ENCODE assay signal across 15 cellular contexts in genomic region chr1:95793893-95794292, GRCh38.
A peak's percentile ranks its signal among the peaks of the same experiment; 100 is the strongest.
DNase-seq lines count a peak whose midpoint lies in the region; ATAC-seq, FAIRE-seq and TF ChIP-seq lines count a peak whose summit lies in the region.
"Had no signal": no experiment of that assay in that cellular context is flagged by ENCODE, and none has a peak within 500 bp of the region (broad histone marks: within the 10 kb centered on the region; RNA-seq: fewer than 3 reads in every experiment).

No MANE protein-coding gene starts in this region.

- H3K9me3 Mint-ChIP-seq in naive thymus-derived CD8-positive, alpha-beta T cell, result peaks cover 0 to 19% (median 8%) of the 10 kb centered on the region in 9 donors

- H3K4me3 Mint-ChIP-seq in naive thymus-derived CD8-positive, alpha-beta T cell, result no peak overlapping the region
- H3K4me3 Mint-ChIP-seq: memory B cell; stimulated activated naive CD8-positive, alpha-beta T cell treated with anti-CD3 and anti-CD28 coated beads, Interleukin-15, Interleukin-2, amounts not matched to agents 100 ng/mL and 50 ng/mL, for 24 hours had no signal

- peak; percentile 48 for FAIRE-seq in D721Med (lab: Jason Lieb, UNC)
- FAIRE-seq: K562 had no signal

- H3K27ac Mint-ChIP-seq in naive thymus-derived CD8-positive, alpha-beta T cell, result no peak overlapping the region
- H3K27ac Mint-ChIP-seq: memory B cell; stimulated activated naive CD8-positive, alpha-beta T cell treated with anti-CD3 and anti-CD28 coated beads, Interleukin-15, Interleukin-2, amounts not matched to agents 100 ng/mL and 50 ng/mL, for 24 hours had no signal

- no peak for ATAC-seq in GM19397 (IDR thresholded peaks at IDR 0.05; ENCODE audit: unreplicated experiment)
- ATAC-seq in naive thymus-derived CD8-positive, alpha-beta T cell, result no peak
- ATAC-seq: K562 had no signal

- in situ Hi-C loops in SK-MEL-5 (cut with HindIII; ENCODE audit: low pct_unique_long_range_greater_than_20kb, low sequenced_read_pairs), result no loop called here

- no peaks in the 10 kb centered on the region for H3K27me3 Mint-ChIP-seq in naive thymus-derived CD8-positive, alpha-beta T cell
- H3K27me3 Mint-ChIP-seq: memory B cell; stimulated activated naive CD8-positive, alpha-beta T cell treated with anti-CD3 and anti-CD28 coated beads, Interleukin-15, Interleukin-2, amounts not matched to agents 100 ng/mL and 50 ng/mL, for 24 hours had no signal

- DNase-seq in D721Med (ENCODE audit: insufficient read length, low spot score) (no peak), HT1080 (ENCODE audit: low read depth) (peak; percentile 1), SK-MEL-5 (ENCODE audit: low read depth, low spot score) (peak; percentile 49), iPS-NIHi7 (ENCODE audit: extremely low spot score) (peak; percentile 57), NOMO-1 treated with DMSO at 0.1 percent for 48 hours (lab: John Stamatoyannopoulos, UW; ENCODE audit: unreplicated experiment) (no peak)
- no peak for DNase-seq in stimulated activated CD4-positive, alpha-beta T cell treated with anti-CD3 and anti-CD28 coated beads, Interleukin-2, amount 100 ng/mL, for 48 hours
- DNase-seq in naive thymus-derived CD8-positive, alpha-beta T cell, result no peak
- DNase-seq: activated naive CD4-positive, alpha-beta T cell treated with anti-CD3 and anti-CD28 coated beads, Interleukin-2, amount 50 U/mL, for 16 hours; dermis blood vessel endothelial cell; NCI-H446 treated with DMSO at 0.1 percent for 48 hours; T-helper 2 cell had no signal

- H3K36me3 Mint-ChIP-seq in naive thymus-derived CD8-positive, alpha-beta T cell, result peaks cover 0 to 1% (median 0%) of the 10 kb centered on the region in 3 donors
- H3K36me3 Mint-ChIP-seq: memory B cell had no signal

- TF ChIP-seq CTCF in D721Med (IDR thresholded peaks at IDR 0.05; ENCODE audit: insufficient read depth, missing control alignments), result peak; percentile 24

- POLR2A ChIA-PET in naive thymus-derived CD8-positive, alpha-beta T cell (lab: Charles Lee), result no interaction called here

- no peaks in the 10 kb centered on the region for H3K4me1 Mint-ChIP-seq in naive thymus-derived CD8-positive, alpha-beta T cell
- H3K4me1 Mint-ChIP-seq: memory B cell had no signal

Comparison
In these comparisons a context has a peak if more than half of its experiments do, and no peak if none do; other contexts are left out.
1. DNase-seq: peak in HT1080 (single experiment), SK-MEL-5 (single experiment) and iPS-NIHi7 (single experiment); none in D721Med (single experiment), NOMO-1 treated with DMSO at 0.1 percent for 48 hours (single experiment), stimulated activated CD4-positive, alpha-beta T cell treated with anti-CD3 and anti-CD28 coated beads, Interleukin-2, amount 100 ng/mL, for 48 hours (0 of 2) and naive thymus-derived CD8-positive, alpha-beta T cell (0 of 10).